ENCODE assay signal across 16 cellular contexts in the genomic region with DNA sequence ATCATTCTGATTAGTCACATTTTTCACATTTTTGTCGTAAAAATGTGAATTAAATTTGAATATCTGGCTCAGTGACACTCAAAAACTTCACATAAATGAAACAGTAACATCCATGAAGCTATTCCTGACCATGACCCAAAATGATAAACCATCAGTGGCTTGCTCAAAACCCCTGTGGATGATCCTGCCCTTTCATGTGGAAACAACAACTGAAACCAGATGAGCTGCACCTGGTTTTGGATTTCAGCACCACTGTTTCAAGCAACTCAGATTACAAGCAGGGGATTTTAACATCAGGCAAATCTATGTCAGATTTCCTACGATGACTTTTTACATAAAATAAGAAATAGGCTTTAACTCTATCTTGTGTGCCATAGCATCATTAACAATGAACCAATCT.
DNase-seq lines count a peak whose midpoint lies in the region; ATAC-seq, FAIRE-seq and TF ChIP-seq lines count a peak whose summit lies in the region.
"Had no signal": no experiment of that assay in that cellular context is flagged by ENCODE, and none has a peak within 500 bp of the region (broad histone marks: within the 10 kb centered on the region; RNA-seq: fewer than 3 reads in every experiment).

No MANE protein-coding gene starts in this region.

- BruUV-seq in GM12878 (replicated peaks; lab: Mats Ljungman, UMichigan) = no TSS peak

- no peak for FAIRE-seq in GM12878 (lab: Jason Lieb, UNC)
- FAIRE-seq: H54, RCC 7860 had no signal

- H4K20me1 ChIP-seq in DND-41 (ENCODE audit: insufficient read depth, low read length) = no peaks in the 10 kb centered on the region
- H4K20me1 ChIP-seq in GM12878 (ENCODE audit: control insufficient read depth, insufficient read depth) = no peaks in the 10 kb centered on the region

- DNase-seq in DND-41 (no peak), NCI-H69 (lab: John Stamatoyannopoulos, UW) (peak; percentile 22), GM12878 (ENCODE audit: low read depth, low spot score) (no peak), NOMO-1 (lab: John Stamatoyannopoulos, UW; ENCODE audit: unreplicated experiment in 2 of 2) (no peak), inferior parietal cortex (ENCODE audit: extremely low spot score) (no peak)
- DNase-seq in Jurkat, Clone E6-1 (ENCODE audit: low read depth, low spot score) = peak; percentile 20
- no peak for DNase-seq in stimulated activated CD4-positive, alpha-beta T cell treated with anti-CD3 and anti-CD28 coated beads, Interleukin-2, amount 100 ng/mL, for 24 hours
- DNase-seq: COR-L47; DMS153; NCI-H1436 treated with DMSO at 0.1 percent for 48 hours; NCI-H226; NK-92 treated with Interleukin-12 subunit alpha and Interleukin-12 subunit beta, amount 100 ng/mL, for 24 hours; SHP77 treated with DMSO at 0.1 percent for 48 hours; SK-N-SH had no signal

- CTCF ChIA-PET in GM12878 (lab: Yijun Ruan, JAX) = no interaction called here

- no peak overlapping the region for H3K4me2 ChIP-seq in DND-41 (ENCODE audit: insufficient read depth, low read length)
- no peak overlapping the region for H3K4me2 ChIP-seq in GM12878 (ENCODE audit: control insufficient read depth, insufficient read depth)
- H3K4me2 ChIP-seq: SK-N-SH had no signal

- H3K9me3 ChIP-seq in DND-41 (ENCODE audit: insufficient read depth, low read length, severe bottlenecking) = no peaks in the 10 kb centered on the region
- H3K9me3 ChIP-seq in GM12878 (replicated peaks; ENCODE audit: control insufficient read depth, insufficient read depth, low read length) = no peaks in the 10 kb centered on the region
- H3K9me3 ChIP-seq: SK-N-SH had no signal

- intact Hi-C loops in GM12878 (cut with micrococcal nuclease; ENCODE audit: unreplicated experiment) = loop anchor here (10.0 kb wide), 1 partner anchor 156 kb away; no protein-coding TSS in a partner anchor

- WGBS in GM12878 (ENCODE audit: insufficient coverage, insufficient replicate concordance, low lambda C conversion rate, missing lambda C conversion rate) = 22% methylated on average over 2 of the region's 2 CpGs

- no peak overlapping the region for H3K9ac ChIP-seq in DND-41 (ENCODE audit: low read depth, low read length)
- H3K9ac ChIP-seq in GM12878 (ENCODE audit: control insufficient read depth, insufficient read depth, low read length) = no peak overlapping the region
- H3K9ac ChIP-seq: SK-N-SH had no signal

- H3K4me3 ChIP-seq in DND-41 (ENCODE audit: low read depth in 1 of 2, low read length in 2 of 2) (no peak overlapping the region), GM12878 (no peak overlapping the region)
- H3K4me3 ChIP-seq in Jurkat, Clone E6-1 (ENCODE audit: low read length) = no peak overlapping the region

- no peak for TF ChIP-seq POLR2A in GM12878 (IDR thresholded peaks at IDR 0.05; ENCODE audit: low read depth, low read length)

- no peaks in the 10 kb centered on the region for H3K79me2 ChIP-seq in DND-41 (ENCODE audit: insufficient read depth, low read length)
- no peaks in the 10 kb centered on the region for H3K79me2 ChIP-seq in GM12878 (ENCODE audit: control insufficient read depth, insufficient read depth, low read length)

- H3K27me3 ChIP-seq in DND-41 (ENCODE audit: insufficient read depth, low read length, poor library complexity) (no peaks in the 10 kb centered on the region), GM12878 (replicated peaks in 1 of 2; ENCODE audit: control insufficient read depth in 2 of 2, insufficient read depth in 2 of 2, low read length in 1 of 2) (no peaks in the 10 kb centered on the region; a peak in 1 of 4 replicates)

- TF ChIP-seq EP300 in GM12878 (IDR thresholded peaks at IDR 0.05; ENCODE audit: borderline replicate concordance in 1 of 2, control insufficient read depth in 1 of 2, low read depth in 2 of 2, low read length in 2 of 2) = no peak

- no peaks in the 10 kb centered on the region for H3K4me1 ChIP-seq in DND-41 (ENCODE audit: insufficient read depth, low read length)
- no peaks in the 10 kb centered on the region for H3K4me1 ChIP-seq in GM12878 (ENCODE audit: control insufficient read depth, insufficient read depth, low read length)

- TF ChIP-seq CTCF in DND-41 (IDR thresholded peaks at IDR 0.05; ENCODE audit: borderline replicate concordance, extremely low read depth, low read length, poor library complexity, severe bottlenecking) (no peak), GM12878 (IDR thresholded peaks at IDR 0.05 in 2 of 3, conservative IDR thresholded peaks at IDR 0.05 in 1 of 3; ENCODE audit: control insufficient read depth in 2 of 3, extremely low read depth in 1 of 3, insufficient read depth in 1 of 3, low read depth in 3 of 3, low read length in 3 of 3) (no peak)

- TF ChIP-seq RAD21 in GM12878 (IDR thresholded peaks at IDR 0.05; ENCODE audit: insufficient read depth, low read depth, low read length) = no peak

- POLR2A ChIA-PET in GM12878 (lab: Charles Lee) = no interaction called here

- SMC1A ChIA-PET in GM12878 (lab: Charles Lee; ENCODE audit: uncharacterized antibody, unreplicated experiment) = no interaction called here

- in situ Hi-C loops in GM12878 (cut with MboI) = no loop called here

- H3K27ac ChIP-seq in DND-41 (ENCODE audit: low read length) (no peak overlapping the region), GM12878 (ENCODE audit: control insufficient read depth, insufficient read depth) (no peak overlapping the region)

- peak; percentile 47; the same call in 2 of the 3 replicates for ATAC-seq in DND-41 (ENCODE audit: insufficient read depth, low read depth)
- no peak for ATAC-seq in GM12878

- RAD21 ChIA-PET in GM12878 (lab: Charles Lee; ENCODE audit: unreplicated experiment) = no interaction called here

- no peak overlapping the region for H2AFZ ChIP-seq in DND-41 (ENCODE audit: low read depth, low read length)
- H2AFZ ChIP-seq in GM12878 (ENCODE audit: control insufficient read depth, low read depth, low read length) = no peak overlapping the region

- no peaks in the 10 kb centered on the region for H3K36me3 ChIP-seq in DND-41 (ENCODE audit: insufficient read depth, low read length)
- no peaks in the 10 kb centered on the region for H3K36me3 ChIP-seq in GM12878 (ENCODE audit: control insufficient read depth in 2 of 2, insufficient read depth in 2 of 2, low read length in 1 of 2)

TF ChIP-seq in GM12878, 131 proteins besides CTCF, POLR2A, EP300 and RAD21:
- TF ChIP-seq MEF2A (IDR thresholded peaks at IDR 0.05; ENCODE audit: insufficient read depth, low read depth, low read length) (no peak), RUNX3 (IDR thresholded peaks at IDR 0.05; ENCODE audit: low read length) (peak; percentile 29; the same call in 1 of the 2 replicates)

Comparison
In these comparisons a context has a peak if more than half of its experiments do, and no peak if none do; other contexts are left out.
1. DNase-seq: peak in Jurkat, Clone E6-1 (single experiment) and NCI-H69 (single experiment); none in DND-41 (single experiment), GM12878 (single experiment), NOMO-1 (0 of 2), stimulated activated CD4-positive, alpha-beta T cell treated with anti-CD3 and anti-CD28 coated beads, Interleukin-2, amount 100 ng/mL, for 24 hours (0 of 2) and inferior parietal cortex (single experiment).